In genomic region chr13:52195052-52195837, GRCh38 we compare ENCODE assay signal across 1 cellular context.
TF ChIP-seq lines count a peak whose summit lies in the region.

No MANE protein-coding gene starts in this region.

TF ChIP-seq in GM12878, 131 proteins besides CTCF, POLR2A, EP300 and RAD21 (continued from another document):
- peak; percentile 61 for TF ChIP-seq BRCA1 (IDR thresholded peaks at IDR 0.05; ENCODE audit: low read depth, low read length)
- TF ChIP-seq BACH1 (IDR thresholded peaks at IDR 0.05; ENCODE audit: borderline replicate concordance) = peak; percentile 38; the same call in 1 of the 2 replicates
- TF ChIP-seq BHLHE40 (IDR thresholded peaks at IDR 0.05; ENCODE audit: borderline replicate concordance in 1 of 2, low read depth in 2 of 2, low read length in 1 of 2) = peak in 1 of 2 experiments; percentile 58; a peak in 2 of 4 replicates
- TF ChIP-seq CHD2 (IDR thresholded peaks at IDR 0.05; ENCODE audit: borderline replicate concordance, low read depth, low read length) = peak; percentile 90
- no peak for TF ChIP-seq SKIL (IDR thresholded peaks at IDR 0.05; ENCODE audit: low read depth, poor library complexity, severe bottlenecking)
- TF ChIP-seq, protein P1, sequence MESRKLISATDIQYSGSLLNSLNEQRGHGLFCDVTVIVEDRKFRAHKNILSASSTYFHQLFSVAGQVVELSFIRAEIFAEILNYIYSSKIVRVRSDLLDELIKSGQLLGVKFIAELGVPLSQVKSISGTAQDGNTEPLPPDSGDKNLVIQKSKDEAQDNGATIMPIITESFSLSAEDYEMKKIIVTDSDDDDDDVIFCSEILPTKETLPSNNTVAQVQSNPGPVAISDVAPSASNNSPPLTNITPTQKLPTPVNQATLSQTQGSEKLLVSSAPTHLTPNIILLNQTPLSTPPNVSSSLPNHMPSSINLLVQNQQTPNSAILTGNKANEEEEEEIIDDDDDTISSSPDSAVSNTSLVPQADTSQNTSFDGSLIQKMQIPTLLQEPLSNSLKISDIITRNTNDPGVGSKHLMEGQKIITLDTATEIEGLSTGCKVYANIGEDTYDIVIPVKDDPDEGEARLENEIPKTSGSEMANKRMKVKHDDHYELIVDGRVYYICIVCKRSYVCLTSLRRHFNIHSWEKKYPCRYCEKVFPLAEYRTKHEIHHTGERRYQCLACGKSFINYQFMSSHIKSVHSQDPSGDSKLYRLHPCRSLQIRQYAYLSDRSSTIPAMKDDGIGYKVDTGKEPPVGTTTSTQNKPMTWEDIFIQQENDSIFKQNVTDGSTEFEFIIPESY (IDR thresholded peaks at IDR 0.05) = peak; percentile 94
- peak; percentile 33 for TF ChIP-seq IKZF1 (conservative IDR thresholded peaks at IDR 0.05)
- no peak for TF ChIP-seq SREBF1 (IDR thresholded peaks at IDR 0.05; ENCODE audit: low read length)
- TF ChIP-seq TCF3 (IDR thresholded peaks at IDR 0.05; ENCODE audit: borderline replicate concordance, insufficient read depth, low read depth, low read length) = peak; percentile 16; the same call in 1 of the 2 replicates
- peak; percentile 61 for TF ChIP-seq NR2F1 (conservative IDR thresholded peaks at IDR 0.05)
- TF ChIP-seq ESRRA (IDR thresholded peaks at IDR 0.05; ENCODE audit: low read length) = no peak
